ENCODE assay signal across 22 cellular contexts in genomic region chr14:31036552-31036951, GRCh38. TPM values are rescaled to one million over a fixed set of nuclear protein-coding genes. Genes with fewer than 3 reads are reported as not detected.
DNase-seq lines count a peak whose midpoint lies in the region; ATAC-seq and TF ChIP-seq lines count a peak whose summit lies in the region.
"Had no signal": no experiment of that assay in that cellular context is flagged by ENCODE, and none has a peak within 500 bp of the region (broad histone marks: within the 10 kb centered on the region; RNA-seq: fewer than 3 reads in every experiment).

No MANE protein-coding gene starts in this region.

- intact Hi-C loops in esophagus muscularis mucosa (cut with DNase I), result no loop called here

- H3K4me3 ChIP-seq in GM23338 (no peak overlapping the region), HEK293 (ENCODE audit: low read depth, low read length) (no peak overlapping the region), esophagus muscularis mucosa (no peak overlapping the region)
- H3K4me3 ChIP-seq: A549; BLaER1 treated with 17β-estradiol and CSF1 and Interleukin-3, amounts not matched to agents 10 nM and 100 nM; GM12878 had no signal

- TF ChIP-seq POLR2A in esophagus muscularis mucosa (IDR thresholded peaks at IDR 0.05; ENCODE audit: low read depth), result no peak

- no peak overlapping the region for H3K4me3 Mint-ChIP-seq in GM23338
- H3K4me3 Mint-ChIP-seq in stimulated activated effector memory CD8-positive, alpha-beta T cell treated with anti-CD3 and anti-CD28 coated beads, Interleukin-12 subunit alpha, Interleukin-12 subunit beta, amount 100 ng/mL, for 72 hours, result no peak overlapping the region
- H3K4me3 Mint-ChIP-seq: CD14-positive monocyte; CD4-positive, alpha-beta T cell; CD8-positive, alpha-beta memory T cell had no signal

- H3K4me1 Mint-ChIP-seq in GM23338, result peaks cover 12% of the 10 kb centered on the region
- H3K4me1 Mint-ChIP-seq in stimulated activated effector memory CD8-positive, alpha-beta T cell treated with anti-CD3 and anti-CD28 coated beads, Interleukin-12 subunit alpha, Interleukin-12 subunit beta, amount 100 ng/mL, for 72 hours, result peaks cover 4% of the 10 kb centered on the region

- POLR2A ChIA-PET in HEK293 (lab: Yijun Ruan, JAX), result no interaction called here

- no peaks in the 10 kb centered on the region; the same call in 2 of the 3 replicates for H3K36me3 Mint-ChIP-seq in GM23338 (ENCODE audit: low read depth)
- H3K36me3 Mint-ChIP-seq in stimulated activated effector memory CD8-positive, alpha-beta T cell treated with anti-CD3 and anti-CD28 coated beads, Interleukin-12 subunit alpha, Interleukin-12 subunit beta, amount 100 ng/mL, for 72 hours, result no peaks in the 10 kb centered on the region

- CTCF ChIA-PET in HEK293 (lab: Yijun Ruan, JAX), result no interaction called here

- TF ChIP-seq CTCF in GM23338 (conservative IDR thresholded peaks at IDR 0.05; ENCODE audit: low read depth in 2 of 2) (no peak), HEK293 (tag by site-specific recombination; IDR thresholded peaks at IDR 0.05) (no peak), esophagus muscularis mucosa (IDR thresholded peaks at IDR 0.05) (no peak)

- H2AFZ ChIP-seq in GM23338, result no peak overlapping the region

- H4K20me1 ChIP-seq in GM23338 (replicated peaks; ENCODE audit: insufficient read depth), result no peaks in the 10 kb centered on the region
- H4K20me1 ChIP-seq: BLaER1 treated with 17β-estradiol and CSF1 and Interleukin-3, amounts not matched to agents 10 nM and 100 nM had no signal

- H3K27ac ChIP-seq in GM23338 (ENCODE audit: low read depth) (peak overlapping the region; percentile 66; the same call in 1 of the 2 replicates), HEK293 (ENCODE audit: extremely low read depth, low read depth, low read length) (no peak overlapping the region), esophagus muscularis mucosa (replicated peaks in 1 of 4) (peak overlapping the region in 1 of 4 donors; percentile 33)
- H3K27ac ChIP-seq: BLaER1 treated with 17β-estradiol and CSF1 and Interleukin-3, amounts not matched to agents 10 nM and 100 nM had no signal

- no peaks in the 10 kb centered on the region for H3K9me3 ChIP-seq in HEK293 (ENCODE audit: control insufficient read depth, insufficient read depth, low read depth, low read length)
- H3K9me3 ChIP-seq in esophagus muscularis mucosa, result no peaks in the 10 kb centered on the region
- H3K9me3 ChIP-seq: A549; BE2C; BLaER1 treated with 17β-estradiol and CSF1 and Interleukin-3, amounts not matched to agents 10 nM and 100 nM had no signal

- H3K27me3 Mint-ChIP-seq in GM23338 (ENCODE audit: insufficient read depth, low read depth, poor library complexity), result peaks cover 2% of the 10 kb centered on the region
- H3K27me3 Mint-ChIP-seq: CD4-positive, alpha-beta T cell; CD8-positive, alpha-beta memory T cell had no signal

- peaks cover 9% of the 10 kb centered on the region for H3K79me2 ChIP-seq in GM23338 (replicated peaks; ENCODE audit: insufficient read depth)

- no peak for TF ChIP-seq EP300 in esophagus muscularis mucosa (IDR thresholded peaks at IDR 0.05)

- no peaks in the 10 kb centered on the region for H3F3A ChIP-seq in GM23338 (replicated peaks; ENCODE audit: low read depth)

- H3K36me3 ChIP-seq in GM23338 (ENCODE audit: insufficient read depth), result no peaks in the 10 kb centered on the region
- no peaks in the 10 kb centered on the region for H3K36me3 ChIP-seq in HEK293 (ENCODE audit: control insufficient read depth in 2 of 2, insufficient read depth in 1 of 2, low read length in 2 of 2)
- H3K36me3 ChIP-seq in esophagus muscularis mucosa, result peaks cover 0 to 12% (median 0%) of the 10 kb centered on the region in 4 donors
- H3K36me3 ChIP-seq: BE2C had no signal

- peak overlapping the region; percentile 15; the same call in 1 of the 2 replicates for H3K27ac Mint-ChIP-seq in GM23338
- no peak overlapping the region for H3K27ac Mint-ChIP-seq in stimulated activated effector memory CD8-positive, alpha-beta T cell treated with anti-CD3 and anti-CD28 coated beads, Interleukin-12 subunit alpha, Interleukin-12 subunit beta, amount 100 ng/mL, for 72 hours
- H3K27ac Mint-ChIP-seq: CD4-positive, alpha-beta T cell had no signal

- WGBS in esophagus muscularis mucosa, result 98% methylated on average over 4 of the region's 4 CpGs

- H3K4me2 ChIP-seq in GM23338, result no peak overlapping the region
- H3K4me2 ChIP-seq: A549; BLaER1 treated with 17β-estradiol and CSF1 and Interleukin-3, amounts not matched to agents 10 nM and 100 nM had no signal

- H3K9me3 Mint-ChIP-seq in GM23338, result no peaks in the 10 kb centered on the region
- no peaks in the 10 kb centered on the region for H3K9me3 Mint-ChIP-seq in stimulated activated effector memory CD8-positive, alpha-beta T cell treated with anti-CD3 and anti-CD28 coated beads, Interleukin-12 subunit alpha, Interleukin-12 subunit beta, amount 100 ng/mL, for 72 hours
- H3K9me3 Mint-ChIP-seq: CD14-positive monocyte; CD4-positive, alpha-beta T cell; CD8-positive, alpha-beta memory T cell had no signal

- ATAC-seq in GM23338 (peak; percentile 52), HG03095 (IDR thresholded peaks at IDR 0.05; ENCODE audit: unreplicated experiment) (no peak)
- no peak for ATAC-seq in stimulated activated effector memory CD8-positive, alpha-beta T cell treated with anti-CD3 and anti-CD28 coated beads, Interleukin-12 subunit alpha, Interleukin-12 subunit beta, amount 100 ng/mL, for 72 hours
- ATAC-seq: A549, GM12878 had no signal

- peaks cover 5% of the 10 kb centered on the region; the same call in 1 of the 2 replicates for H3K4me1 ChIP-seq in GM23338 (ENCODE audit: insufficient read depth)
- H3K4me1 ChIP-seq in HEK293 (ENCODE audit: control insufficient read depth, insufficient read depth, low read length), result peaks cover 6% of the 10 kb centered on the region; the same call in 1 of the 2 replicates
- peaks cover 4 to 40% (median 32%) of the 10 kb centered on the region in 4 donors for H3K4me1 ChIP-seq in esophagus muscularis mucosa

- H3K9me2 ChIP-seq in GM23338 (ENCODE audit: insufficient read depth), result no peaks in the 10 kb centered on the region

- H3K27me3 ChIP-seq in GM23338 (ENCODE audit: insufficient read depth), result no peaks in the 10 kb centered on the region
- H3K27me3 ChIP-seq in esophagus muscularis mucosa, result no peaks in the 10 kb centered on the region
- H3K27me3 ChIP-seq: BE2C; BLaER1 treated with 17β-estradiol and CSF1 and Interleukin-3, amounts not matched to agents 10 nM and 100 nM had no signal

- DNase-seq in GM23338 (ENCODE audit: low spot score), result peak; percentile 30
- peak; percentile 64 for DNase-seq in esophagus muscularis mucosa (ENCODE audit: extremely low spot score)
- no peak for DNase-seq in stimulated activated effector memory CD8-positive, alpha-beta T cell treated with anti-CD3 and anti-CD28 coated beads, Interleukin-12 subunit alpha, Interleukin-12 subunit beta, amount 100 ng/mL, for 72 hours (ENCODE audit: low spot score in 2 of 2)
- no peak for DNase-seq in stimulated activated CD4-positive, alpha-beta T cell treated with anti-CD3 and anti-CD28 coated beads, Interleukin-4, amount 100 ng/mL, for 4 hours
- DNase-seq: 8988T; ACHN; AML-193; BE2C; CD4-positive, alpha-beta T cell; CD8-positive, alpha-beta memory T cell; DMS 273 treated with DMSO at 0.1 percent for 48 hours; DMS79; EL; GDM1; GOT3; HCEC 1CT had no signal

TF ChIP-seq in GM23338, 12 proteins besides CTCF, POLR2A, EP300 and RAD21:
- TF ChIP-seq ZNF331 (CRISPR knock-in tag; IDR thresholded peaks at IDR 0.05; ENCODE audit: low read depth), result no peak

TF ChIP-seq in HEK293, 187 proteins besides CTCF, POLR2A, EP300 and RAD21:
- TF ChIP-seq ZNF18 (tag by site-specific recombination; IDR thresholded peaks at IDR 0.05) (0 out of 2 replicates have a peak, but pooled peaks have one; percentile 22), ZNF624 (tag by site-specific recombination; IDR thresholded peaks at IDR 0.05) (no peak)

RNA-seq across cellular contexts. Expression of gene STRN3, which starts 10.4 kb away (rescaled TPM):
- 39.0 and 40.6 TPM in 2 replicates for total RNA-seq in GM23338 (2014; rRNA removed; shearing (Covaris generic))
- polyA plus RNA-seq in GM23338 (2016; fragmentation: Nextera tagmentation; extraction: Ambion mirVana), result 28.3 and 35.0 TPM in 2 replicates
- total RNA-seq in esophagus muscularis mucosa, result 10 to 100 TPM; 54.5 to 90.1 (median 68.9) TPM

RNA-seq across cellular contexts. Expression of gene AP4S1, which starts 11.1 kb away (rescaled TPM):
- total RNA-seq in GM23338 (2014; rRNA removed; shearing (Covaris generic)), result 13.4 and 25.9 TPM in 2 replicates
- 13.3 and 15.7 TPM in 2 replicates for polyA plus RNA-seq in GM23338 (2016; fragmentation: Nextera tagmentation; extraction: Ambion mirVana)
- total RNA-seq in esophagus muscularis mucosa, result 10 to 100 TPM in 2 of 4 donors, 1 to 10 TPM in 2; 5.0 to 12.3 (median 9.3) TPM

Comparison
In these comparisons a context has a peak if more than half of its experiments do, and no peak if none do; other contexts are left out.
1. DNase-seq: peak in GM23338 (single experiment) and esophagus muscularis mucosa (single experiment); none in stimulated activated effector memory CD8-positive, alpha-beta T cell treated with anti-CD3 and anti-CD28 coated beads, Interleukin-12 subunit alpha, Interleukin-12 subunit beta, amount 100 ng/mL, for 72 hours (0 of 2) and stimulated activated CD4-positive, alpha-beta T cell treated with anti-CD3 and anti-CD28 coated beads, Interleukin-4, amount 100 ng/mL, for 4 hours (0 of 2).